In genomic region chr17:2102931-2103398, GRCh38 we compare ENCODE assay signal across 13 cellular contexts. TPM values are rescaled to one million over a fixed set of nuclear protein-coding genes. Genes with fewer than 3 reads are reported as not detected.
A peak's percentile ranks its signal among the peaks of the same experiment; 100 is the strongest.
DNase-seq lines count a peak whose midpoint lies in the region; ATAC-seq and TF ChIP-seq lines count a peak whose summit lies in the region.
"Had no signal": no experiment of that assay in that cellular context is flagged by ENCODE, and none has a peak within 500 bp of the region (broad histone marks: within the 10 kb centered on the region; RNA-seq: fewer than 3 reads in every experiment).

No MANE protein-coding gene starts in this region.

- ATAC-seq in omental fat pad (ENCODE audit: low FRiP score), result peak; percentile 38

- TF ChIP-seq EP300 in stomach (IDR thresholded peaks at IDR 0.05), result no peak

- no peaks in the 10 kb centered on the region for H3K27me3 Mint-ChIP-seq in chondrocyte (ENCODE audit: low read depth)
- H3K27me3 Mint-ChIP-seq in activated naive CD4-positive, alpha-beta T cell treated with anti-CD3 and anti-CD28 coated beads, Interleukin-2, amount 10 ng/mL, durations not matched to agents 7 days and 5 days, result no peaks in the 10 kb centered on the region
- H3K27me3 Mint-ChIP-seq: activated CD4-positive, alpha-beta T cell treated with anti-CD3 and anti-CD28 coated beads, Interleukin-2, amount 10 ng/mL, durations not matched to agents 7 days and 5 days; naive B cell had no signal

- TF ChIP-seq POLR2A in stomach (IDR thresholded peaks at IDR 0.05), result no peak

- intact Hi-C loops in stomach (cut with DNase I; ENCODE audit: low total_unique reads), result loop anchor here (10.0 kb wide), 1 partner anchor 52 kb away; no protein-coding TSS in a partner anchor

- no peak for TF ChIP-seq CTCF in chondrocyte (IDR thresholded peaks at IDR 0.05)
- no peak for TF ChIP-seq CTCF in omental fat pad (IDR thresholded peaks at IDR 0.05)
- TF ChIP-seq CTCF in stomach (IDR thresholded peaks at IDR 0.05), result no peak

- no peaks in the 10 kb centered on the region for H3K9me3 ChIP-seq in stomach

- no peak overlapping the region for H3K4me3 ChIP-seq in stomach

- H3K36me3 Mint-ChIP-seq in chondrocyte (ENCODE audit: low read depth), result peaks cover 8% of the 10 kb centered on the region
- H3K36me3 Mint-ChIP-seq in activated naive CD4-positive, alpha-beta T cell treated with anti-CD3 and anti-CD28 coated beads, Interleukin-2, amount 10 ng/mL, durations not matched to agents 7 days and 5 days, result peaks cover 32% of the 10 kb centered on the region

- H3K27ac ChIP-seq in stomach, result peak overlapping the region in 2 of 5 donors; percentile 18 to 39

- peak; percentile 36 for DNase-seq in GM03348 (ENCODE audit: low spot score)
- DNase-seq in NCI-H446 treated with DMSO at 0.1 percent for 48 hours (lab: John Stamatoyannopoulos, UW), result peak; percentile 44
- DNase-seq in chondrocyte (ENCODE audit: low spot score), result no peak
- no peak for DNase-seq in omental fat pad (ENCODE audit: low spot score)
- no peak for DNase-seq in OCI-M1 (lab: John Stamatoyannopoulos, UW)
- no peak for DNase-seq in NCI-H1048 (lab: John Stamatoyannopoulos, UW)
- no peak for DNase-seq in activated naive CD4-positive, alpha-beta T cell treated with anti-CD3 and anti-CD28 coated beads, Interleukin-2, amount 10 ng/mL, durations not matched to agents 7 days and 5 days
- DNase-seq in stomach, result no peak
- DNase-seq: activated CD4-positive, alpha-beta T cell treated with anti-CD3 and anti-CD28 coated beads, Interleukin-2, amount 10 ng/mL, durations not matched to agents 7 days and 5 days; activated gamma-delta T cell; effector memory CD4-positive, alpha-beta T cell; MM.1S; naive B cell had no signal

- no peaks in the 10 kb centered on the region for H3K27me3 ChIP-seq in stomach

- peaks cover 28% of the 10 kb centered on the region for H3K4me1 Mint-ChIP-seq in chondrocyte (ENCODE audit: low read depth)
- peaks cover 52% of the 10 kb centered on the region for H3K4me1 Mint-ChIP-seq in activated naive CD4-positive, alpha-beta T cell treated with anti-CD3 and anti-CD28 coated beads, Interleukin-2, amount 10 ng/mL, durations not matched to agents 7 days and 5 days

- H3K27ac Mint-ChIP-seq in chondrocyte (ENCODE audit: unreplicated experiment), result peak overlapping the region; percentile 1
- H3K27ac Mint-ChIP-seq in activated naive CD4-positive, alpha-beta T cell treated with anti-CD3 and anti-CD28 coated beads, Interleukin-2, amount 10 ng/mL, durations not matched to agents 7 days and 5 days, result no peak overlapping the region

- CTCF ChIA-PET in activated naive CD4-positive, alpha-beta T cell treated with anti-CD3 and anti-CD28 coated beads, Interleukin-2, amount 10 ng/mL, durations not matched to agents 7 days and 5 days (lab: Charles Lee), result interaction anchor here (0.9 to 1.7 kb wide), 4 partner anchors 9 to 47 kb away, joined by 3 to 6 read pairs (median 4); no protein-coding TSS in a partner anchor

- no peak overlapping the region for H3K4me3 Mint-ChIP-seq in chondrocyte (ENCODE audit: unreplicated experiment)
- no peak overlapping the region for H3K4me3 Mint-ChIP-seq in activated naive CD4-positive, alpha-beta T cell treated with anti-CD3 and anti-CD28 coated beads, Interleukin-2, amount 10 ng/mL, durations not matched to agents 7 days and 5 days
- H3K4me3 Mint-ChIP-seq: activated CD4-positive, alpha-beta T cell treated with anti-CD3 and anti-CD28 coated beads, Interleukin-2, amount 10 ng/mL, durations not matched to agents 7 days and 5 days had no signal

- H3K36me3 ChIP-seq in stomach, result no peaks in the 10 kb centered on the region

- WGBS in stomach, 5 donors, result 46 to 75% (median 55%) methylated on average over 2 of the region's 2 CpGs

- H3K9me3 Mint-ChIP-seq in chondrocyte (ENCODE audit: low read depth), result no peaks in the 10 kb centered on the region
- no peaks in the 10 kb centered on the region for H3K9me3 Mint-ChIP-seq in activated naive CD4-positive, alpha-beta T cell treated with anti-CD3 and anti-CD28 coated beads, Interleukin-2, amount 10 ng/mL, durations not matched to agents 7 days and 5 days
- H3K9me3 Mint-ChIP-seq: activated CD4-positive, alpha-beta T cell treated with anti-CD3 and anti-CD28 coated beads, Interleukin-2, amount 10 ng/mL, durations not matched to agents 7 days and 5 days; naive B cell had no signal

- H3K4me1 ChIP-seq in stomach, result peaks cover 23 to 44% (median 33%) of the 10 kb centered on the region in 4 donors

RNA-seq across cellular contexts. Expression of gene HIC1, which starts 48.1 kb away (rescaled TPM):
- 3.3 to 9.0 TPM (median 8.8 TPM) in 3 replicates for total RNA-seq in chondrocyte
- 10 to 100 TPM in 3 of 4 donors, 1 to 10 TPM in 1; 9.9 to 63.8 (median 37.3) TPM for total RNA-seq in omental fat pad
- total RNA-seq in stomach, result 100 to 1,000 TPM in 1 of 5 donors, 10 to 100 TPM in 1, 1 to 10 TPM in 3; 7.6 to 107 (median 9.4) TPM
- 10 to 100 TPM in 1 of 3 donors, 1 to 10 TPM in 2; 1.5 to 11.2 (median 6.2) TPM for polyA plus RNA-seq in stomach

Comparison
In these comparisons a context has a peak if more than half of its experiments do, and no peak if none do; other contexts are left out.
1. DNase-seq: peak in GM03348 (single experiment) and NCI-H446 treated with DMSO at 0.1 percent for 48 hours (single experiment); none in chondrocyte (single experiment), omental fat pad (single experiment), OCI-M1 (single experiment), NCI-H1048 (single experiment), activated naive CD4-positive, alpha-beta T cell treated with anti-CD3 and anti-CD28 coated beads, Interleukin-2, amount 10 ng/mL, durations not matched to agents 7 days and 5 days (single experiment) and stomach (single experiment).